Comparison of ENCODE assay signal across 1 cellular context in genomic region chr19:43526884-43527859, GRCh38.
TF ChIP-seq lines count a peak whose summit lies in the region.

A gene with protein sequence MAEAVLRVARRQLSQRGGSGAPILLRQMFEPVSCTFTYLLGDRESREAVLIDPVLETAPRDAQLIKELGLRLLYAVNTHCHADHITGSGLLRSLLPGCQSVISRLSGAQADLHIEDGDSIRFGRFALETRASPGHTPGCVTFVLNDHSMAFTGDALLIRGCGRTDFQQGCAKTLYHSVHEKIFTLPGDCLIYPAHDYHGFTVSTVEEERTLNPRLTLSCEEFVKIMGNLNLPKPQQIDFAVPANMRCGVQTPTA (minus strand): TSS chr19:43527201. CDS start chr19:43527177, 24 bp downstream.

TF ChIP-seq in HepG2, 621 proteins besides CTCF, POLR2A, EP300 and RAD21 (continued from another document and continues in another):
- TF ChIP-seq ZNF362 (CRISPR knock-in tag; IDR thresholded peaks at IDR 0.05; ENCODE audit: borderline replicate concordance), result no peak
- no peak for TF ChIP-seq SRF (IDR thresholded peaks at IDR 0.05; ENCODE audit: low read depth, low read length)
- no peak for TF ChIP-seq CENPX (CRISPR knock-in tag; IDR thresholded peaks at IDR 0.05)
- TF ChIP-seq, protein P1, sequence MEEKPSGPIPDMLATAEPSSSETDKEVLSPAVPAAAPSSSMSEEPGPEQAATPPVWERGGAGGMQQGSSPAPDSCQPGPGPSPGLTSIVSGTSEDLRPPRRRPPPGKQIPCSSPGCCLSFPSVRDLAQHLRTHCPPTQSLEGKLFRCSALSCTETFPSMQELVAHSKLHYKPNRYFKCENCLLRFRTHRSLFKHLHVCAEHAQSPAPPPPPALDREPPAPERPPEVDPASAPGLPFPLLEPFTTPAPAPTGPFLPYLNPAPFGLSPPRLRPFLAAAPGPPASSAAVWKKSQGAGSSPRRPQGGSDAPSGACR (CRISPR knock-in tag; IDR thresholded peaks at IDR 0.05), result no peak
- TF ChIP-seq FOXA1 (IDR thresholded peaks at IDR 0.05), result no peak
- no peak for TF ChIP-seq FOXA1 (CRISPR knock-in tag; IDR thresholded peaks at IDR 0.05)
- 0 out of 2 replicates have a peak, but pooled peaks have one; percentile 12 for TF ChIP-seq FOXA3 (CRISPR knock-in tag; IDR thresholded peaks at IDR 0.05)
- peak; percentile 95 for TF ChIP-seq TAF1 (CRISPR knock-in tag; IDR thresholded peaks at IDR 0.05)
- 0 out of 2 replicates have a peak, but pooled peaks have one; percentile 66 for TF ChIP-seq ZNF878 (CRISPR knock-in tag; IDR thresholded peaks at IDR 0.05)
- no peak for TF ChIP-seq ZZZ3 (CRISPR knock-in tag; IDR thresholded peaks at IDR 0.05; ENCODE audit: borderline replicate concordance)
- TF ChIP-seq TBX2 (CRISPR knock-in tag; IDR thresholded peaks at IDR 0.05; ENCODE audit: borderline replicate concordance), result peak; percentile 63; the same call in 1 of the 2 replicates
- TF ChIP-seq, protein P2, sequence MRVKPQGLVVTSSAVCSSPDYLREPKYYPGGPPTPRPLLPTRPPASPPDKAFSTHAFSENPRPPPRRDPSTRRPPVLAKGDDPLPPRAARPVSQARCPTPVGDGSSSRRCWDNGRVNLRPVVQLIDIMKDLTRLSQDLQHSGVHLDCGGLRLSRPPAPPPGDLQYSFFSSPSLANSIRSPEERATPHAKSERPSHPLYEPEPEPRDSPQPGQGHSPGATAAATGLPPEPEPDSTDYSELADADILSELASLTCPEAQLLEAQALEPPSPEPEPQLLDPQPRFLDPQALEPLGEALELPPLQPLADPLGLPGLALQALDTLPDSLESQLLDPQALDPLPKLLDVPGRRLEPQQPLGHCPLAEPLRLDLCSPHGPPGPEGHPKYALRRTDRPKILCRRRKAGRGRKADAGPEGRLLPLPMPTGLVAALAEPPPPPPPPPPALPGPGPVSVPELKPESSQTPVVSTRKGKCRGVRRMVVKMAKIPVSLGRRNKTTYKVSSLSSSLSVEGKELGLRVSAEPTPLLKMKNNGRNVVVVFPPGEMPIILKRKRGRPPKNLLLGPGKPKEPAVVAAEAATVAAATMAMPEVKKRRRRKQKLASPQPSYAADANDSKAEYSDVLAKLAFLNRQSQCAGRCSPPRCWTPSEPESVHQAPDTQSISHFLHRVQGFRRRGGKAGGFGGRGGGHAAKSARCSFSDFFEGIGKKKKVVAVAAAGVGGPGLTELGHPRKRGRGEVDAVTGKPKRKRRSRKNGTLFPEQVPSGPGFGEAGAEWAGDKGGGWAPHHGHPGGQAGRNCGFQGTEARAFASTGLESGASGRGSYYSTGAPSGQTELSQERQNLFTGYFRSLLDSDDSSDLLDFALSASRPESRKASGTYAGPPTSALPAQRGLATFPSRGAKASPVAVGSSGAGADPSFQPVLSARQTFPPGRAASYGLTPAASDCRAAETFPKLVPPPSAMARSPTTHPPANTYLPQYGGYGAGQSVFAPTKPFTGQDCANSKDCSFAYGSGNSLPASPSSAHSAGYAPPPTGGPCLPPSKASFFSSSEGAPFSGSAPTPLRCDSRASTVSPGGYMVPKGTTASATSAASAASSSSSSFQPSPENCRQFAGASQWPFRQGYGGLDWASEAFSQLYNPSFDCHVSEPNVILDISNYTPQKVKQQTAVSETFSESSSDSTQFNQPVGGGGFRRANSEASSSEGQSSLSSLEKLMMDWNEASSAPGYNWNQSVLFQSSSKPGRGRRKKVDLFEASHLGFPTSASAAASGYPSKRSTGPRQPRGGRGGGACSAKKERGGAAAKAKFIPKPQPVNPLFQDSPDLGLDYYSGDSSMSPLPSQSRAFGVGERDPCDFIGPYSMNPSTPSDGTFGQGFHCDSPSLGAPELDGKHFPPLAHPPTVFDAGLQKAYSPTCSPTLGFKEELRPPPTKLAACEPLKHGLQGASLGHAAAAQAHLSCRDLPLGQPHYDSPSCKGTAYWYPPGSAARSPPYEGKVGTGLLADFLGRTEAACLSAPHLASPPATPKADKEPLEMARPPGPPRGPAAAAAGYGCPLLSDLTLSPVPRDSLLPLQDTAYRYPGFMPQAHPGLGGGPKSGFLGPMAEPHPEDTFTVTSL (CRISPR knock-in tag; IDR thresholded peaks at IDR 0.05; ENCODE audit: borderline replicate concordance), result no peak
- peak; percentile 85 for TF ChIP-seq HDAC1 (CRISPR knock-in tag; IDR thresholded peaks at IDR 0.05)
- TF ChIP-seq UBTF (CRISPR knock-in tag; IDR thresholded peaks at IDR 0.05), result peak; percentile 65
- no peak for TF ChIP-seq ATAD3A (CRISPR knock-in tag; IDR thresholded peaks at IDR 0.05)
- no peak for TF ChIP-seq NR2F1 (CRISPR knock-in tag; IDR thresholded peaks at IDR 0.05)
- no peak for TF ChIP-seq ZNF234 (CRISPR knock-in tag; conservative IDR thresholded peaks at IDR 0.05)
- peak; percentile 88 for TF ChIP-seq SAP130 (CRISPR knock-in tag; IDR thresholded peaks at IDR 0.05; ENCODE audit: low read depth)
- TF ChIP-seq, protein P3, sequence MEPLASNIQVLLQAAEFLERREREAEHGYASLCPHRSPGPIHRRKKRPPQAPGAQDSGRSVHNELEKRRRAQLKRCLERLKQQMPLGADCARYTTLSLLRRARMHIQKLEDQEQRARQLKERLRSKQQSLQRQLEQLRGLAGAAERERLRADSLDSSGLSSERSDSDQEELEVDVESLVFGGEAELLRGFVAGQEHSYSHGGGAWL (CRISPR knock-in tag; IDR thresholded peaks at IDR 0.05), result peak; percentile 40; the same call in 1 of the 2 replicates
- no peak for TF ChIP-seq CBFB (CRISPR knock-in tag; IDR thresholded peaks at IDR 0.05)
- no peak for TF ChIP-seq SIN3B (IDR thresholded peaks at IDR 0.05; ENCODE audit: low read length)
- TF ChIP-seq ZNF232 (CRISPR knock-in tag; IDR thresholded peaks at IDR 0.05; ENCODE audit: borderline replicate concordance), result 0 out of 2 replicates have a peak, but pooled peaks have one; percentile 52
- TF ChIP-seq, protein P4, sequence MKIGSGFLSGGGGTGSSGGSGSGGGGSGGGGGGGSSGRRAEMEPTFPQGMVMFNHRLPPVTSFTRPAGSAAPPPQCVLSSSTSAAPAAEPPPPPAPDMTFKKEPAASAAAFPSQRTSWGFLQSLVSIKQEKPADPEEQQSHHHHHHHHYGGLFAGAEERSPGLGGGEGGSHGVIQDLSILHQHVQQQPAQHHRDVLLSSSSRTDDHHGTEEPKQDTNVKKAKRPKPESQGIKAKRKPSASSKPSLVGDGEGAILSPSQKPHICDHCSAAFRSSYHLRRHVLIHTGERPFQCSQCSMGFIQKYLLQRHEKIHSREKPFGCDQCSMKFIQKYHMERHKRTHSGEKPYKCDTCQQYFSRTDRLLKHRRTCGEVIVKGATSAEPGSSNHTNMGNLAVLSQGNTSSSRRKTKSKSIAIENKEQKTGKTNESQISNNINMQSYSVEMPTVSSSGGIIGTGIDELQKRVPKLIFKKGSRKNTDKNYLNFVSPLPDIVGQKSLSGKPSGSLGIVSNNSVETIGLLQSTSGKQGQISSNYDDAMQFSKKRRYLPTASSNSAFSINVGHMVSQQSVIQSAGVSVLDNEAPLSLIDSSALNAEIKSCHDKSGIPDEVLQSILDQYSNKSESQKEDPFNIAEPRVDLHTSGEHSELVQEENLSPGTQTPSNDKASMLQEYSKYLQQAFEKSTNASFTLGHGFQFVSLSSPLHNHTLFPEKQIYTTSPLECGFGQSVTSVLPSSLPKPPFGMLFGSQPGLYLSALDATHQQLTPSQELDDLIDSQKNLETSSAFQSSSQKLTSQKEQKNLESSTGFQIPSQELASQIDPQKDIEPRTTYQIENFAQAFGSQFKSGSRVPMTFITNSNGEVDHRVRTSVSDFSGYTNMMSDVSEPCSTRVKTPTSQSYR (CRISPR knock-in tag; IDR thresholded peaks at IDR 0.05; ENCODE audit: borderline replicate concordance), result no peak
- TF ChIP-seq, protein P5, sequence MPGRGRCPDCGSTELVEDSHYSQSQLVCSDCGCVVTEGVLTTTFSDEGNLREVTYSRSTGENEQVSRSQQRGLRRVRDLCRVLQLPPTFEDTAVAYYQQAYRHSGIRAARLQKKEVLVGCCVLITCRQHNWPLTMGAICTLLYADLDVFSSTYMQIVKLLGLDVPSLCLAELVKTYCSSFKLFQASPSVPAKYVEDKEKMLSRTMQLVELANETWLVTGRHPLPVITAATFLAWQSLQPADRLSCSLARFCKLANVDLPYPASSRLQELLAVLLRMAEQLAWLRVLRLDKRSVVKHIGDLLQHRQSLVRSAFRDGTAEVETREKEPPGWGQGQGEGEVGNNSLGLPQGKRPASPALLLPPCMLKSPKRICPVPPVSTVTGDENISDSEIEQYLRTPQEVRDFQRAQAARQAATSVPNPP (CRISPR knock-in tag; IDR thresholded peaks at IDR 0.05), result peak; percentile 72; the same call in 1 of the 2 replicates
- TF ChIP-seq YEATS4 (CRISPR knock-in tag; IDR thresholded peaks at IDR 0.05; ENCODE audit: borderline replicate concordance), result peak; percentile 41; the same call in 1 of the 2 replicates
- no peak for TF ChIP-seq SCMH1 (CRISPR knock-in tag; IDR thresholded peaks at IDR 0.05; ENCODE audit: borderline replicate concordance)
- no peak for TF ChIP-seq RCOR2 (CRISPR knock-in tag; IDR thresholded peaks at IDR 0.05)
- no peak for TF ChIP-seq DPF2 (CRISPR knock-in tag; IDR thresholded peaks at IDR 0.05; ENCODE audit: borderline replicate concordance, low read depth)
- no peak for TF ChIP-seq ZNF562 (CRISPR knock-in tag; IDR thresholded peaks at IDR 0.05; ENCODE audit: borderline replicate concordance)
- peak; percentile 69 for TF ChIP-seq MAX (IDR thresholded peaks at IDR 0.05)
- no peak for TF ChIP-seq CHD2 (IDR thresholded peaks at IDR 0.05; ENCODE audit: low read depth, low read length)
- TF ChIP-seq, protein P6, sequence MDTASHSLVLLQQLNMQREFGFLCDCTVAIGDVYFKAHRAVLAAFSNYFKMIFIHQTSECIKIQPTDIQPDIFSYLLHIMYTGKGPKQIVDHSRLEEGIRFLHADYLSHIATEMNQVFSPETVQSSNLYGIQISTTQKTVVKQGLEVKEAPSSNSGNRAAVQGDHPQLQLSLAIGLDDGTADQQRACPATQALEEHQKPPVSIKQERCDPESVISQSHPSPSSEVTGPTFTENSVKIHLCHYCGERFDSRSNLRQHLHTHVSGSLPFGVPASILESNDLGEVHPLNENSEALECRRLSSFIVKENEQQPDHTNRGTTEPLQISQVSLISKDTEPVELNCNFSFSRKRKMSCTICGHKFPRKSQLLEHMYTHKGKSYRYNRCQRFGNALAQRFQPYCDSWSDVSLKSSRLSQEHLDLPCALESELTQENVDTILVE (CRISPR knock-in tag; IDR thresholded peaks at IDR 0.05), result peak; percentile 42; the same call in 1 of the 2 replicates
